Comparison of ENCODE assay signal across 35 cellular contexts in the genomic region with DNA sequence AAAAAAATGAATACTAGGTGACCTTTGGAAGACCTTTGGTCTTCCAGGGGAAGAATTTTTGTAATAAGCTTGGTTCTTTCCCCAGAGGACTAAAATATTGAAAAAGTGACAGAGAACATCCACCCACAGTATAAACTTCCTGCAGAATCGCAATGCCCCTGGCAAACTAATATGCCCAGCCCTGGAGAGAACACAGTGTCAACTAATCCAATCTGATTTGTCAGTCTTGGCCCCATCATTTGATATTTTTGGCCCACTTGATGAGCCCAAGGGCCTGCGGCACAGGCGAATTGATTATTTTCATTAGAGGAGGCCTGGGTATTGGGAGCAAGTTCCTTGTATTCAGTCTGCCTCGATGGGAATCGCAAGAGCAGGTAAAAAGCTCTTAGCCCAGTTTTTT.
"Had no signal": no experiment of that assay in that cellular context is flagged by ENCODE, and none has a peak within 500 bp of the region (broad histone marks: within the 10 kb centered on the region; RNA-seq: fewer than 3 reads in every experiment).

No MANE protein-coding gene starts in this region.

- H3K27me3 Mint-ChIP-seq: activated CD4-positive, alpha-beta memory T cell treated with anti-CD3 and anti-CD28 coated beads for 36 hours; activated CD4-positive, alpha-beta T cell treated with anti-CD3 and anti-CD28 coated beads for 36 hours; activated CD4-positive, alpha-beta T cell treated with anti-CD3 and anti-CD28 coated beads, Interleukin-2, amount 10 ng/mL, durations not matched to agents 24 days and 14 days; activated naive CD4-positive, alpha-beta T cell treated with anti-CD3 and anti-CD28 coated beads, Interleukin-2, amount 50 U/mL, for 24 hours; activated naive CD8-positive, alpha-beta T cell treated with anti-CD3 and anti-CD28 coated beads for 36 hours; activated naive CD8-positive, alpha-beta T cell treated with anti-CD3 and anti-CD28 coated beads, Interleukin-2, amount 50 U/mL, for 24 hours; T-helper 17 cell had no signal

- H3K4me3 ChIP-seq: adrenal gland, body of pancreas, cardiac muscle cell, colonic mucosa, esophagus squamous epithelium, heart left ventricle had no signal

- H3K4me3 Mint-ChIP-seq: activated CD4-positive, alpha-beta memory T cell treated with anti-CD3 and anti-CD28 coated beads for 36 hours; activated CD4-positive, alpha-beta T cell treated with anti-CD3 and anti-CD28 coated beads for 36 hours; activated CD4-positive, alpha-beta T cell treated with anti-CD3 and anti-CD28 coated beads, Interleukin-2, amount 10 ng/mL, durations not matched to agents 24 days and 14 days; activated CD8-positive, alpha-beta T cell treated with anti-CD3 and anti-CD28 coated beads, Interleukin-2, amount 10 ng/mL, durations not matched to agents 7 days and 5 days; activated naive CD4-positive, alpha-beta T cell treated with anti-CD3 and anti-CD28 coated beads for 36 hours; activated naive CD4-positive, alpha-beta T cell treated with anti-CD3 and anti-CD28 coated beads, Interleukin-2, amount 50 U/mL, for 24 hours; activated naive CD8-positive, alpha-beta T cell treated with anti-CD3 and anti-CD28 coated beads for 36 hours; activated naive CD8-positive, alpha-beta T cell treated with anti-CD3 and anti-CD28 coated beads, Interleukin-2, amount 50 U/mL, for 24 hours; activated T-cell treated with anti-CD3 and anti-CD28 coated beads, Interleukin-2, amount 50 U/mL, for 4 hours; activated T-helper 1 cell treated with anti-CD3 and anti-CD28 coated beads, Interleukin-12 subunit alpha, Interleukin-12 subunit beta, Interleukin-2, Interleukin-4 antibody, amounts not matched to agents 30 ng/mL and 10 ng/mL and 1 ng/mL, durations not matched to agents 14 hours and 24 hours and 36 hours; T-helper 17 cell; T-helper 2 cell treated with Interferon-gamma antibody and Interleukin-4, amounts not matched to agents 5 μg/mL and 100 μg/mL, for 36 hours had no signal

- H3K27ac ChIP-seq: adrenal gland, body of pancreas, cardiac muscle cell, colonic mucosa, epithelial cell of prostate, esophagus squamous epithelium, heart left ventricle, WERI-Rb-1 had no signal

- H3K9me3 Mint-ChIP-seq: activated CD4-positive, alpha-beta memory T cell treated with anti-CD3 and anti-CD28 coated beads for 36 hours; activated CD4-positive, alpha-beta T cell treated with anti-CD3 and anti-CD28 coated beads, Interleukin-2, amount 10 ng/mL, durations not matched to agents 24 days and 14 days; activated naive CD4-positive, alpha-beta T cell treated with anti-CD3 and anti-CD28 coated beads for 36 hours; activated naive CD4-positive, alpha-beta T cell treated with anti-CD3 and anti-CD28 coated beads, Interleukin-2, amount 50 U/mL, for 24 hours; activated naive CD8-positive, alpha-beta T cell treated with anti-CD3 and anti-CD28 coated beads for 36 hours; activated T-cell treated with anti-CD3 and anti-CD28 coated beads, Interleukin-2, amount 50 U/mL, for 4 hours; activated T-helper 1 cell treated with anti-CD3 and anti-CD28 coated beads, Interleukin-12 subunit alpha, Interleukin-12 subunit beta, Interleukin-2, Interleukin-4 antibody, amounts not matched to agents 30 ng/mL and 10 ng/mL and 1 ng/mL, durations not matched to agents 14 hours and 24 hours and 36 hours; activated T-helper 2 cell treated with anti-CD3 and anti-CD28 coated beads, Interferon-gamma antibody, Interleukin-2, Interleukin-4, amounts not matched to agents 10 μg/mL and 5 μg/mL and 100 μg/mL, durations not matched to agents 14 hours and 24 hours and 36 hours; T-helper 2 cell treated with Interferon-gamma antibody and Interleukin-4, amounts not matched to agents 5 μg/mL and 100 μg/mL, for 36 hours had no signal

- H3K27me3 ChIP-seq: adrenal gland, body of pancreas, cardiac muscle cell, colonic mucosa, esophagus squamous epithelium, heart left ventricle had no signal

- ATAC-seq: activated CD4-positive, alpha-beta T cell treated with anti-CD3 and anti-CD28 coated beads for 36 hours; activated CD8-positive, alpha-beta T cell treated with anti-CD3 and anti-CD28 coated beads, Interleukin-2, amount 10 ng/mL, durations not matched to agents 7 days and 5 days; activated naive CD8-positive, alpha-beta T cell treated with anti-CD3 and anti-CD28 coated beads, Interleukin-2, amount 50 U/mL, for 24 hours; activated T-cell treated with anti-CD3 and anti-CD28 coated beads, Interleukin-2, amount 50 U/mL, for 4 hours; body of pancreas; heart left ventricle; T-helper 17 cell had no signal

- H3K36me3 ChIP-seq: adrenal gland, cardiac muscle cell, WERI-Rb-1 had no signal

- DNase-seq: activated CD4-positive, alpha-beta memory T cell treated with anti-CD3 and anti-CD28 coated beads for 36 hours; activated CD4-positive, alpha-beta T cell treated with anti-CD3 and anti-CD28 coated beads for 36 hours; activated CD4-positive, alpha-beta T cell treated with anti-CD3 and anti-CD28 coated beads, Interleukin-2, amount 10 ng/mL, durations not matched to agents 24 days and 14 days; activated CD4-positive, CD25-positive, alpha-beta regulatory T cell; activated CD4-positive, CD25-positive, alpha-beta regulatory T cell treated with anti-CD3 and anti-CD28 coated beads, Interleukin-2, amount 50 U/mL, for 72 hours; activated CD8-positive, alpha-beta memory T cell treated with anti-CD3 and anti-CD28 coated beads, Interleukin-2, amount 50 U/mL, for 48 hours; activated CD8-positive, alpha-beta T cell treated with anti-CD3 and anti-CD28 coated beads, Interleukin-2, amount 10 ng/mL, durations not matched to agents 7 days and 5 days; activated effector memory CD4-positive, alpha-beta T cell treated with anti-CD3 and anti-CD28 coated beads, Interleukin-2, amount 50 U/mL, for 16 hours; activated naive CD4-positive, alpha-beta T cell treated with anti-CD3 and anti-CD28 coated beads for 36 hours; activated naive CD8-positive, alpha-beta T cell treated with anti-CD3 and anti-CD28 coated beads for 36 hours; activated naive CD8-positive, alpha-beta T cell treated with anti-CD3 and anti-CD28 coated beads, Interleukin-2, amount 50 U/mL, for 24 hours; activated T-cell treated with anti-CD3 and anti-CD28 coated beads for 4 hours; activated T-cell treated with anti-CD3 and anti-CD28 coated beads, Interleukin-2, amount 50 U/mL, for 4 hours; adrenal gland; amygdala; aorta; body of pancreas; central memory CD4-positive, alpha-beta T cell; cerebellar nuclear complex; colonic mucosa; effector CD8-positive, alpha-beta T cell; esophagus squamous epithelium; foreskin melanocyte; glutamatergic neuron; heart left ventricle; T-helper 1 cell; T-helper 17 cell; T1000; WERI-Rb-1 had no signal

- H3K9me3 ChIP-seq: body of pancreas, colonic mucosa, esophagus squamous epithelium had no signal

- H3K4me1 ChIP-seq: adrenal gland, body of pancreas, colonic mucosa, esophagus squamous epithelium, heart left ventricle had no signal

- H3K27ac Mint-ChIP-seq: activated CD4-positive, alpha-beta memory T cell treated with anti-CD3 and anti-CD28 coated beads for 36 hours; activated CD4-positive, alpha-beta T cell treated with anti-CD3 and anti-CD28 coated beads for 36 hours; activated CD4-positive, alpha-beta T cell treated with anti-CD3 and anti-CD28 coated beads, Interleukin-2, amount 10 ng/mL, durations not matched to agents 24 days and 14 days; activated CD8-positive, alpha-beta T cell treated with anti-CD3 and anti-CD28 coated beads, Interleukin-2, amount 10 ng/mL, durations not matched to agents 7 days and 5 days; activated naive CD4-positive, alpha-beta T cell treated with anti-CD3 and anti-CD28 coated beads for 36 hours; activated naive CD4-positive, alpha-beta T cell treated with anti-CD3 and anti-CD28 coated beads, Interleukin-2, amount 50 U/mL, for 24 hours; activated naive CD8-positive, alpha-beta T cell treated with anti-CD3 and anti-CD28 coated beads for 36 hours; activated naive CD8-positive, alpha-beta T cell treated with anti-CD3 and anti-CD28 coated beads, Interleukin-2, amount 50 U/mL, for 24 hours; activated T-helper 1 cell treated with anti-CD3 and anti-CD28 coated beads, Interleukin-12 subunit alpha, Interleukin-12 subunit beta, Interleukin-2, Interleukin-4 antibody, amounts not matched to agents 30 ng/mL and 10 ng/mL and 1 ng/mL, durations not matched to agents 14 hours and 24 hours and 36 hours; activated T-helper 2 cell treated with anti-CD3 and anti-CD28 coated beads, Interferon-gamma antibody, Interleukin-2, Interleukin-4, amounts not matched to agents 10 μg/mL and 5 μg/mL and 100 μg/mL, durations not matched to agents 14 hours and 24 hours and 36 hours; T-helper 17 cell; T-helper 2 cell treated with Interferon-gamma antibody and Interleukin-4, amounts not matched to agents 5 μg/mL and 100 μg/mL, for 36 hours had no signal

- H3K4me1 Mint-ChIP-seq: activated CD4-positive, alpha-beta T cell treated with anti-CD3 and anti-CD28 coated beads, Interleukin-2, amount 10 ng/mL, durations not matched to agents 24 days and 14 days; activated naive CD4-positive, alpha-beta T cell treated with anti-CD3 and anti-CD28 coated beads, Interleukin-2, amount 50 U/mL, for 24 hours had no signal
